In the genomic region with DNA sequence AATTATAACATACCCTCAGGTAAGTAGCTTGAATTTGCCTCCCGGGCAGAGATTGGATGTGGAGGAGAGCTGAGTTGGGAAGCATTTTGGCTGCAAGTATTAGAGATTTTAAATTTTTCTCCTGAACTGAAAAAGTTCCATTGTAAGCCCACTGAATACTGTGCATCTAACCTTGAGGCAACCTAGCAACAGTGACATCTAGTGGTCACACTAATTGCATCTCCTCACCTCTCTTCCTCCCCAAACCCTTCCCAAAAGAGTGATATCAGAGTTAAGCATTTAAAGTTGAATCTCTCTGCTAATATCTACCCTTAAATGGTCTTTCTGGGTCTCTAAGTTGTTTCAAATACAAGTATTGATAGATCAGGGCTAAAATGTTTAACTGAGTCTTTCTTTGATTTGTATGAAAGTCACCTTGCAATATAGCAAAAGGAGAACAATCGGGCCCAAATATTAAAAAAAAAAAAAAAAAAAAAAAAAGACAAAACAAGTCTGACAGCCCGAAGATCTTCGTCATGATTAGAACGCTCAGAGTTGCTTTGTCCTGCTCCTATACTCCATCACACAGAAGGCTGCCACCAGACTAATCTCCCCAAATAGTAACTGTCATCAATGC, we compare ENCODE assay signal across 8 cellular contexts. TPM values are rescaled to one million over a fixed set of nuclear protein-coding genes. Genes with fewer than 3 reads are reported as not detected.
A peak's percentile ranks its signal among the peaks of the same experiment; 100 is the strongest.
DNase-seq lines count a peak whose midpoint lies in the region; ATAC-seq and TF ChIP-seq lines count a peak whose summit lies in the region.

No MANE protein-coding gene starts in this region.

- H3K4me3 ChIP-seq in adrenal gland = no peak overlapping the region
- H3K4me3 ChIP-seq in gastrocnemius medialis = no peak overlapping the region

- H3K27me3 ChIP-seq in adrenal gland (no peaks in the 10 kb centered on the region), gastrocnemius medialis (no peaks in the 10 kb centered on the region)

- H3K4me1 ChIP-seq in adrenal gland (replicated peaks in 1 of 2) (no peaks in the 10 kb centered on the region), gastrocnemius medialis (no peaks in the 10 kb centered on the region)

- H3K27ac ChIP-seq in adrenal gland (no peak overlapping the region), gastrocnemius medialis (no peak overlapping the region)

- intact Hi-C loops in adrenal gland (cut with DNase I) (loop anchor here in 1 of 2 donors (10.0 kb wide), 1 partner anchor 1150 kb away; no protein-coding TSS in a partner anchor), left ventricle myocardium superior (cut with micrococcal nuclease) (no loop called here), gastrocnemius medialis (cut with DNase I; ENCODE audit: low total_unique reads) (loop anchor here (5.0 kb wide), 1 partner anchor 1148 kb away; no protein-coding TSS in a partner anchor)

- DNase-seq in CMK (ENCODE audit: low read depth) = peak; percentile 4
- peak; percentile 43 for DNase-seq in NCI-H2196 treated with DMSO at 0.1 percent for 48 hours (lab: John Stamatoyannopoulos, UW; ENCODE audit: unreplicated experiment)
- DNase-seq in adrenal gland = peak in 5 of 7 donors; percentile 18 to 37 (median 18)
- no peak for DNase-seq in left ventricle myocardium superior
- DNase-seq in gastrocnemius medialis = no peak
- DNase-seq in stimulated activated CD4-positive, alpha-beta T cell treated with anti-CD3 and anti-CD28 coated beads, Interleukin-4, amount 100 ng/mL, for 1 hour = no peak

- peak in 5 of 6 experiments; percentile 47 to 70 (median 56) for TF ChIP-seq CTCF in adrenal gland (IDR thresholded peaks at IDR 0.05)
- TF ChIP-seq CTCF in gastrocnemius medialis (IDR thresholded peaks at IDR 0.05 in 4 of 5, conservative IDR thresholded peaks at IDR 0.05 in 1 of 5) = peak in 4 of 5 experiments; percentile 25 to 64 (median 43)

- 36 to 51% (median 43%) methylated on average over 5 of the region's 5 CpGs for WGBS in adrenal gland, 4 donors

- in situ Hi-C loops in gastrocnemius medialis (cut with MboI; ENCODE audit: low sequenced_read_pairs in 4 of 4) = loop anchor here in 1 of 4 donors (10.0 kb wide), 1 partner anchor 1150 kb away; no protein-coding TSS in a partner anchor

- H3K36me3 ChIP-seq in adrenal gland (replicated peaks in 1 of 2) (no peaks in the 10 kb centered on the region), gastrocnemius medialis (no peaks in the 10 kb centered on the region)

- peak; percentile 77 for ATAC-seq in GM18861 (IDR thresholded peaks at IDR 0.05; ENCODE audit: unreplicated experiment)
- peak; percentile 90 for ATAC-seq in HG03159 (IDR thresholded peaks at IDR 0.05; ENCODE audit: unreplicated experiment)
- ATAC-seq in left ventricle myocardium superior = peak; percentile 64
- ATAC-seq in gastrocnemius medialis = peak in 1 of 2 donors; percentile 75

- TF ChIP-seq POLR2A in adrenal gland (IDR thresholded peaks at IDR 0.05) (no peak), gastrocnemius medialis (IDR thresholded peaks at IDR 0.05) (no peak)

- H3K9me3 ChIP-seq in adrenal gland (replicated peaks in 1 of 3) = no peaks in the 10 kb centered on the region
- H3K9me3 ChIP-seq in gastrocnemius medialis = no peaks in the 10 kb centered on the region

RNA-seq across cellular contexts. Expression of gene DLX5, which starts 40.4 kb away (rescaled TPM):
- total RNA-seq in adrenal gland (under 1 TPM in 3 of 8 donors, not detected in 5; 0.14 to 0.55 (median 0.44) TPM), left ventricle myocardium superior (not detected), gastrocnemius medialis (under 1 TPM in 1 of 4 donors, not detected in 3; 0.41 TPM)
- under 1 TPM; 0.15 to 0.30 (median 0.24) TPM for polyA plus RNA-seq in adrenal gland

RNA-seq across cellular contexts. Expression of gene SDHAF3, which starts 52.4 kb away (rescaled TPM):
- total RNA-seq in adrenal gland (10 to 100 TPM in 6 of 8 donors, 1 to 10 TPM in 2; 5.2 to 23.2 (median 18.5) TPM), left ventricle myocardium superior (20.3 TPM), gastrocnemius medialis (10 to 100 TPM in 1 of 4 donors, 1 to 10 TPM in 3; 3.9 to 12.4 (median 6.4) TPM)
- 10 to 100 TPM in 1 of 3 donors, 1 to 10 TPM in 2; 5.7 to 35.0 (median 6.0) TPM for polyA plus RNA-seq in adrenal gland

RNA-seq across cellular contexts. Expression of gene DLX6, which starts 59.7 kb away (rescaled TPM):
- under 1 TPM in 2 of 8 donors, not detected in 6; 0.15 to 0.41 TPM for total RNA-seq in adrenal gland
- polyA plus RNA-seq in adrenal gland = not detected
- total RNA-seq in left ventricle myocardium superior = not detected
- total RNA-seq in gastrocnemius medialis = not detected

Comparison
In these comparisons a context has a peak if more than half of its experiments do, and no peak if none do; other contexts are left out.
1. DNase-seq: peak in CMK (single experiment), NCI-H2196 treated with DMSO at 0.1 percent for 48 hours (single experiment) and adrenal gland (5 of 7); none in left ventricle myocardium superior (single experiment), gastrocnemius medialis (0 of 2) and stimulated activated CD4-positive, alpha-beta T cell treated with anti-CD3 and anti-CD28 coated beads, Interleukin-4, amount 100 ng/mL, for 1 hour (single experiment).